In the genomic region with DNA sequence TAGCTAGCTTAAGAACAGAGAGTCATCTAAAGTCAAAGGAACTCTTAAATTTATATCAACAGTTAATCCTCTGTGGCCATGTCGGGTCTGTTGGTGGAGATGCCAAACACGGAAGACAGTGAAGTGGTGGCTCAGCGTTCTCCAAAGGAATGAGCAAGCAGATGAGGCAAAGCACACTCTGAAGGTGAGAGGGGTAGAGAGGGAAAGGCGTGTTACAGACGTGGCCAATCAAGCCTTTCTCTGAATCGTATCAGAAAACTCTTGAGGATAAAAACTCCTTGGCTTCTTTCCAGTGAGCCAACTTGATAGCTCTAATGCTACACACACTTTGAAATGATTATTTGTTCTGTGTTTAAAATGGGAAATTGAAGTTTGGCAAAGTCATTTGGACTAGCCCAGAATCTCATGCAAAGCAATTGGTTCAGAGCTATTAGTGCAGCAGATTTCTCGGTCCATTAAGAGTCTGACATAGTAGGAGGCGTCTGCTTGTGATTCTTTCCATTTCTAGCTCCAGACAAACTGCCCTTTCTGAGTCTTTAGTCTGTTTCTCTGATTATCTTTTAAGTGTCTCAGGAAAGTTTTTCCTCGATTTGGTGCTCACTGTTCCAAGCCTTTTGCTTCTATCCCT, we compare ENCODE assay signal across 15 cellular contexts. TPM values are rescaled to one million over a fixed set of nuclear protein-coding genes. Genes with fewer than 3 reads are reported as not detected.
"Had no signal": no experiment of that assay in that cellular context is flagged by ENCODE, and none has a peak within 500 bp of the region (broad histone marks: within the 10 kb centered on the region; RNA-seq: fewer than 3 reads in every experiment).

No MANE protein-coding gene starts in this region.

- H3K4me3 ChIP-seq: colonic mucosa, lung, tibial artery, vagina had no signal

- ATAC-seq: activated CD8-positive, alpha-beta memory T cell treated with anti-CD3 and anti-CD28 coated beads, Interleukin-2, amount 10 ng/mL, durations not matched to agents 7 days and 5 days; stimulated activated memory B cell treated with anti-CD40 and anti-IgM and Interleukin-4, amounts not matched to agents 10 μg/mL and 1 μg/mL and 100 μg/mL, for 72 hours had no signal

- H3K4me1 ChIP-seq: colonic mucosa, tibial artery, vagina had no signal

- H3K9me3 ChIP-seq: colonic mucosa, tibial artery, vagina had no signal

- H3K27me3 ChIP-seq: colonic mucosa, tibial artery, vagina had no signal

- H3K36me3 ChIP-seq: colonic mucosa, tibial artery, vagina had no signal

- DNase-seq: activated CD4-positive, alpha-beta memory T cell treated with anti-CD3 and anti-CD28 coated beads for 36 hours; activated CD4-positive, CD25-positive, alpha-beta regulatory T cell treated with anti-CD3 and anti-CD28 coated beads, Interleukin-2, amount 50 U/mL, for 72 hours; activated CD8-positive, alpha-beta memory T cell treated with anti-CD3 and anti-CD28 coated beads, Interleukin-2, amount 10 ng/mL, durations not matched to agents 7 days and 5 days; activated T-cell treated with anti-CD3 and anti-CD28 coated beads, Interleukin-2, amount 50 U/mL, for 1 hour; central memory CD4-positive, alpha-beta T cell; colonic mucosa; kidney glomerular epithelial cell; midbrain; tibial artery had no signal

- H3K27ac ChIP-seq: colonic mucosa, tibial artery, vagina had no signal

RNA-seq across cellular contexts. Expression of a gene that starts 57.5 kb away (rescaled TPM):
- total RNA-seq: activated CD4-positive, alpha-beta memory T cell treated with anti-CD3 and anti-CD28 coated beads for 36 hours; activated CD8-positive, alpha-beta memory T cell treated with anti-CD3 and anti-CD28 coated beads, Interleukin-2, amount 10 ng/mL, durations not matched to agents 7 days and 5 days; colonic mucosa; myocyte; osteocyte; T-helper 1 cell treated with Interleukin-12 subunit alpha and Interleukin-12 subunit beta and Interleukin-4 antibody, amounts not matched to agents 30 ng/mL and 1 ng/mL, for 36 hours; vagina had no signal
